Comparison of ENCODE assay signal across 25 cellular contexts in the genomic region with DNA sequence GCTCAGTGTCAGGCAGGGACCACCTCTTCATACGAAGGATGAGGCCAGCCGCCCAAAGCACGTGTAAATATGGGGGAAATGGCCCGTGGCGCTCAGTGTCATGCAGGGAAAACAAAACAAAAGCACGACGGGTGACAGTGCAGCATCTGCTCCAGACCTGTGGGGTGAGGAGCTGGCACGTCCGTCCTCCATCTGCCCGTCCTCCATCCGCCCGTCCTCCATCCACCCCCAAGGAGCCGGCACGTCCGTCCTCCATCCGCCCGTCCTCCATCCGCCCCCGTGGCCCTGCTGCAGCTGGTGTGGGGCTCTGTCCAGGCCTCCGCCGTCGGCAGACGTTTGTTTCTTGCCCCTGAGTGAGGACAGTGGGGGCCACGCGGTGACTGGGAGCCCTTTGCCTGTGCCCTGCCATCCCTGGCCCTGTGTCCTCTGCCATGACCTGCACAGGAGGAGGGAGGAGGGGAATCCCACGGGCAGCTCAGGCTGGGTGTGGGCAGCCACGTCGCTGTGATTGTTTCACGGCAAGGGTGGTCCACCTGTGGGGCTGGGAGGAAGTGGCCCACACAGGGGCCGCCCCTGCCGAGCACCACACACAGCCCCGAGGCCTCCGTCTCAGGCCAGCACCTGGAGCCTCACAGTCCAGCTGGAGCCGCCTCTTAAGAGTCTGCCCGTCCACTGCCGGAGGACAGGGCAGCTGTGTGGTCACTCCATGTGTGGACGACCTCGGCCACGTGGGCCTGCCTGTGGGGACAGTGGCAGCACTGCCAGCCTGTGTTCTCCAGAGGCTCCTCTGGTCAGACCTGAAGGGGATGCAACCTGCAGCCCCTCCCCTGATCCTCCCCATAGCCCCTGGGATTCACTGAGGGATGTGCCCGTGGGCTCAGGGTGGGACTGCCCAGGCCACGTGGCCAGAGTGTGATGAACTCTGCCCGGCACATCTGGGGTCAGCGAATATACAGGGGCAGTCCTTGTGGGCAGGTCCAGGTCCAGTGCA. TPM values are rescaled to one million over a fixed set of nuclear protein-coding genes. Genes with fewer than 3 reads are reported as not detected.
DNase-seq lines count a peak whose midpoint lies in the region; ATAC-seq and TF ChIP-seq lines count a peak whose summit lies in the region.
"Had no signal": no experiment of that assay in that cellular context is flagged by ENCODE, and none has a peak within 500 bp of the region (broad histone marks: within the 10 kb centered on the region; RNA-seq: fewer than 3 reads in every experiment).

No MANE protein-coding gene starts in this region.

- H3K4me3 ChIP-seq in heart left ventricle (no peak overlapping the region), foreskin fibroblast (ENCODE audit: low read depth in 1 of 2, low read length in 2 of 2) (no peak overlapping the region)
- no peak overlapping the region for H3K4me3 ChIP-seq in naive thymus-derived CD4-positive, alpha-beta T cell (ENCODE audit: low read length)
- H3K4me3 ChIP-seq: BLaER1 treated with 17β-estradiol and CSF1 and Interleukin-3, amounts not matched to agents 10 nM and 100 nM; cardiac muscle cell; heart right ventricle; pancreas; tibial nerve had no signal

- intact Hi-C loops in heart left ventricle (cut with DNase I), result loop anchor here in 4 of 10 donors (10.0 kb wide), 2 partner anchors 114 to 264 kb away; no protein-coding TSS in a partner anchor
- intact Hi-C loops in naive thymus-derived CD4-positive, alpha-beta T cell (cut with micrococcal nuclease), result no loop called here

- no peaks in the 10 kb centered on the region for H3K36me3 ChIP-seq in heart left ventricle
- no peaks in the 10 kb centered on the region for H3K36me3 ChIP-seq in naive thymus-derived CD4-positive, alpha-beta T cell (ENCODE audit: control insufficient read depth in 2 of 3, insufficient read depth in 3 of 3, low read length in 3 of 3)
- H3K36me3 ChIP-seq: BLaER1 treated with 17β-estradiol and CSF1 and Interleukin-3, amounts not matched to agents 10 nM and 100 nM; cardiac muscle cell; heart right ventricle; pancreas had no signal

- H3K27me3 ChIP-seq in heart left ventricle, result no peaks in the 10 kb centered on the region
- no peaks in the 10 kb centered on the region for H3K27me3 ChIP-seq in naive thymus-derived CD4-positive, alpha-beta T cell (ENCODE audit: control insufficient read depth in 2 of 2, insufficient read depth in 2 of 2, low read length in 2 of 2)
- H3K27me3 ChIP-seq: cardiac muscle cell, pancreas, tibial nerve had no signal

- no peaks in the 10 kb centered on the region for H3K9me3 Mint-ChIP-seq in stimulated activated naive CD8-positive, alpha-beta T cell treated with anti-CD3 and anti-CD28 coated beads, Interleukin-15, amount 100 ng/mL, for 72 hours
- no peaks in the 10 kb centered on the region for H3K9me3 Mint-ChIP-seq in naive thymus-derived CD4-positive, alpha-beta T cell
- H3K9me3 Mint-ChIP-seq: endodermal cell, H9 had no signal

- POLR2A ChIA-PET in naive thymus-derived CD4-positive, alpha-beta T cell (lab: Charles Lee), result no interaction called here

- H3K9me3 ChIP-seq in heart left ventricle, result no peaks in the 10 kb centered on the region
- H3K9me3 ChIP-seq in naive thymus-derived CD4-positive, alpha-beta T cell (ENCODE audit: control insufficient read depth in 2 of 3, low read length in 3 of 3), result no peaks in the 10 kb centered on the region
- H3K9me3 ChIP-seq: BLaER1 treated with 17β-estradiol and CSF1 and Interleukin-3, amounts not matched to agents 10 nM and 100 nM; Caco-2; heart right ventricle; pancreas; tibial nerve had no signal

- no peak overlapping the region for H3K4me3 Mint-ChIP-seq in stimulated activated naive CD8-positive, alpha-beta T cell treated with anti-CD3 and anti-CD28 coated beads, Interleukin-15, amount 100 ng/mL, for 72 hours
- no peak overlapping the region for H3K4me3 Mint-ChIP-seq in naive thymus-derived CD4-positive, alpha-beta T cell
- H3K4me3 Mint-ChIP-seq: endodermal cell, H9 had no signal

- TF ChIP-seq CTCF in heart left ventricle (IDR thresholded peaks at IDR 0.05), result no peak
- TF ChIP-seq CTCF in foreskin fibroblast (IDR thresholded peaks at IDR 0.05; ENCODE audit: low read depth, low read length), result no peak

- DNase-seq in stimulated activated naive CD8-positive, alpha-beta T cell treated with anti-CD3 and anti-CD28 coated beads, Interleukin-15, amount 100 ng/mL, for 72 hours, result no peak
- DNase-seq in stimulated activated naive CD8-positive, alpha-beta T cell treated with anti-CD3 and anti-CD28 coated beads, Interleukin-15, Interleukin-2, amounts not matched to agents 100 U/mL and 50 U/mL, for 24 hours, result no peak
- DNase-seq in heart left ventricle (peak in 3 of 5 donors; percentile 19 to 58 (median 23)), cerebellum (ENCODE audit: low spot score) (no peak), foreskin fibroblast (no peak), nucleus accumbens (lab: John Stamatoyannopoulos, UW) (no peak)
- DNase-seq in naive thymus-derived CD4-positive, alpha-beta T cell, result no peak
- DNase-seq: activated CD4-positive, alpha-beta T cell treated with anti-CD3 and anti-CD28 coated beads for 1 hour; activated CD8-positive, alpha-beta memory T cell treated with anti-CD3 and anti-CD28 coated beads for 24 hours; activated gamma-delta T cell; activated T-cell treated with anti-CD3 and anti-CD28 coated beads, Interleukin-2, amount 50 U/mL, for 1 hour; Caco-2; endodermal cell; H9; NCI-H2081; NCI-H524 treated with DMSO at 0.1 percent for 48 hours; PC-3; SHP77; stimulated activated CD4-positive, alpha-beta T cell treated with anti-CD3 and anti-CD28 coated beads, Interleukin-2, amount 100 ng/mL, for 48 hours had no signal

- H3K4me1 Mint-ChIP-seq in stimulated activated naive CD8-positive, alpha-beta T cell treated with anti-CD3 and anti-CD28 coated beads, Interleukin-15, amount 100 ng/mL, for 72 hours, result no peaks in the 10 kb centered on the region
- H3K4me1 Mint-ChIP-seq in naive thymus-derived CD4-positive, alpha-beta T cell, result peaks cover 0 to 2% (median 0%) of the 10 kb centered on the region in 7 donors
- H3K4me1 Mint-ChIP-seq: endodermal cell had no signal

- WGBS in heart left ventricle, 4 donors, result 85 to 89% (median 88%) methylated on average over 32 to 43 of the region's 43 CpGs

- H3K27ac Mint-ChIP-seq in stimulated activated naive CD8-positive, alpha-beta T cell treated with anti-CD3 and anti-CD28 coated beads, Interleukin-15, amount 100 ng/mL, for 72 hours, result no peak overlapping the region
- no peak overlapping the region for H3K27ac Mint-ChIP-seq in naive thymus-derived CD4-positive, alpha-beta T cell
- H3K27ac Mint-ChIP-seq: endodermal cell, H9 had no signal

- no peak for TF ChIP-seq POLR2A in heart left ventricle (IDR thresholded peaks at IDR 0.05)

- no peak overlapping the region for H3K27ac ChIP-seq in heart left ventricle
- no peak overlapping the region for H3K27ac ChIP-seq in naive thymus-derived CD4-positive, alpha-beta T cell (ENCODE audit: low read depth, low read length)
- H3K27ac ChIP-seq: BLaER1 treated with 17β-estradiol and CSF1 and Interleukin-3, amounts not matched to agents 10 nM and 100 nM; cardiac muscle cell; heart right ventricle; HL-60; pancreas; tibial nerve had no signal

- no peaks in the 10 kb centered on the region for H3K36me3 Mint-ChIP-seq in naive thymus-derived CD4-positive, alpha-beta T cell

- peak; percentile 3 for ATAC-seq in stimulated activated naive CD8-positive, alpha-beta T cell treated with anti-CD3 and anti-CD28 coated beads, Interleukin-15, amount 100 ng/mL, for 72 hours
- no peak for ATAC-seq in stimulated activated naive CD8-positive, alpha-beta T cell treated with anti-CD3 and anti-CD28 coated beads, Interleukin-15, Interleukin-2, amounts not matched to agents 100 U/mL and 50 U/mL, for 24 hours
- ATAC-seq in heart left ventricle, result no peak
- peak; percentile 2 for ATAC-seq in naive thymus-derived CD4-positive, alpha-beta T cell
- ATAC-seq: pancreas, PC-3 had no signal

- H3K4me1 ChIP-seq in heart left ventricle, result no peaks in the 10 kb centered on the region
- H3K4me1 ChIP-seq in naive thymus-derived CD4-positive, alpha-beta T cell (ENCODE audit: control insufficient read depth in 2 of 2, insufficient read depth in 2 of 2, low read length in 2 of 2), result no peaks in the 10 kb centered on the region
- H3K4me1 ChIP-seq: Caco-2, heart right ventricle, pancreas, tibial nerve had no signal

- peaks cover 14% of the 10 kb centered on the region for H3K27me3 Mint-ChIP-seq in stimulated activated naive CD8-positive, alpha-beta T cell treated with anti-CD3 and anti-CD28 coated beads, Interleukin-15, amount 100 ng/mL, for 72 hours
- peaks cover 0 to under 1% (median 0%) of the 10 kb centered on the region in 5 donors for H3K27me3 Mint-ChIP-seq in naive thymus-derived CD4-positive, alpha-beta T cell

- CTCF ChIA-PET in naive thymus-derived CD4-positive, alpha-beta T cell (lab: Charles Lee), result no interaction called here

RNA-seq across cellular contexts. Expression of gene DPYSL4, which starts 38.2 kb away (rescaled TPM):
- total RNA-seq in heart left ventricle, result 100 to 1,000 TPM in 1 of 9 donors, 10 to 100 TPM in 8; 13.2 to 127 (median 45.9) TPM
- 10 to 100 TPM in 1 of 2 donors, 1 to 10 TPM in 1; 4.0 to 33.1 TPM for polyA plus RNA-seq in heart left ventricle
- 10 to 100 TPM in 2 of 5 experiments, 1 to 10 TPM in 2, under 1 TPM in 1; 0.66 to 60.0 (median 9.4) TPM for total RNA-seq in naive thymus-derived CD4-positive, alpha-beta T cell
- polyA plus RNA-seq in naive thymus-derived CD4-positive, alpha-beta T cell, result 10 to 100 TPM in 1 of 2 donors, under 1 TPM in 1; 0.35 to 18.2 TPM
- total RNA-seq in cerebellum, result 44.5 TPM
- total RNA-seq: Caco-2 had no signal

Comparison
In these comparisons a context has a peak if more than half of its experiments do, and no peak if none do; other contexts are left out.
1. ATAC-seq: peak in stimulated activated naive CD8-positive, alpha-beta T cell treated with anti-CD3 and anti-CD28 coated beads, Interleukin-15, amount 100 ng/mL, for 72 hours (single experiment) and naive thymus-derived CD4-positive, alpha-beta T cell (single experiment); none in stimulated activated naive CD8-positive, alpha-beta T cell treated with anti-CD3 and anti-CD28 coated beads, Interleukin-15, Interleukin-2, amounts not matched to agents 100 U/mL and 50 U/mL, for 24 hours (single experiment) and heart left ventricle (0 of 4).
2. DNase-seq: peak in heart left ventricle (3 of 5); none in stimulated activated naive CD8-positive, alpha-beta T cell treated with anti-CD3 and anti-CD28 coated beads, Interleukin-15, amount 100 ng/mL, for 72 hours (0 of 2), stimulated activated naive CD8-positive, alpha-beta T cell treated with anti-CD3 and anti-CD28 coated beads, Interleukin-15, Interleukin-2, amounts not matched to agents 100 U/mL and 50 U/mL, for 24 hours (single experiment), naive thymus-derived CD4-positive, alpha-beta T cell (0 of 9), cerebellum (single experiment), foreskin fibroblast (0 of 2) and nucleus accumbens (0 of 56).